ENCODE assay signal across 16 cellular contexts in genomic region chr2:230184727-230185578, GRCh38. TPM values are rescaled to one million over a fixed set of nuclear protein-coding genes. Genes with fewer than 3 reads are reported as not detected.
DNase-seq lines count a peak whose midpoint lies in the region; ATAC-seq and TF ChIP-seq lines count a peak whose summit lies in the region.
"Had no signal": no experiment of that assay in that cellular context is flagged by ENCODE, and none has a peak within 500 bp of the region (broad histone marks: within the 10 kb centered on the region; RNA-seq: fewer than 3 reads in every experiment).

No MANE protein-coding gene starts in this region.

- no peak for TF ChIP-seq CTCF in foreskin keratinocyte (conservative IDR thresholded peaks at IDR 0.05)

- no peaks in the 10 kb centered on the region for H3K27me3 Mint-ChIP-seq in effector memory CD8-positive, alpha-beta T cell

- H3K9me3 Mint-ChIP-seq in effector memory CD8-positive, alpha-beta T cell, result peaks cover 0 to 2% of the 10 kb centered on the region in 2 donors

- ATAC-seq in effector memory CD8-positive, alpha-beta T cell (replicated peaks), result no peak
- ATAC-seq in HG03565 (IDR thresholded peaks at IDR 0.05; ENCODE audit: unreplicated experiment) (no peak), foreskin keratinocyte (no peak)

- H3K27ac ChIP-seq in foreskin keratinocyte, result no peak overlapping the region
- H3K27ac ChIP-seq: RWPE1, spleen had no signal

- H3K36me3 Mint-ChIP-seq in effector memory CD8-positive, alpha-beta T cell (ENCODE audit: insufficient read depth), result peaks cover 38% of the 10 kb centered on the region

- no peaks in the 10 kb centered on the region for H3K27me3 ChIP-seq in foreskin keratinocyte
- H3K27me3 ChIP-seq: dorsolateral prefrontal cortex, spleen had no signal

- DNase-seq in DMS53 treated with DMSO at 0.1 percent for 48 hours (lab: John Stamatoyannopoulos, UW; ENCODE audit: unreplicated experiment) (peak; percentile 27), NCI-H345 (lab: John Stamatoyannopoulos, UW) (peak; percentile 69), renal cortical epithelial cell (ENCODE audit: low read depth) (peak; percentile 28), foreskin keratinocyte (no peak), cerebellar cortex (ENCODE audit: low spot score) (no peak), SW 1271 (lab: John Stamatoyannopoulos, UW) (no peak)
- DNase-seq in effector memory CD8-positive, alpha-beta T cell, result no peak
- DNase-seq: dorsolateral prefrontal cortex, GOT3, Kasumi-1, kidney, NCI-H446, spleen had no signal

- peaks cover 0 to 22% of the 10 kb centered on the region in 2 donors for H3K4me1 Mint-ChIP-seq in effector memory CD8-positive, alpha-beta T cell (ENCODE audit: low read depth in 2 of 2)
- H3K4me1 Mint-ChIP-seq: nephron had no signal

- no peak overlapping the region for H3K4me3 Mint-ChIP-seq in effector memory CD8-positive, alpha-beta T cell
- H3K4me3 Mint-ChIP-seq: nephron had no signal

- no peaks in the 10 kb centered on the region for H3K4me1 ChIP-seq in foreskin keratinocyte
- H3K4me1 ChIP-seq: spleen had no signal

- H3K27ac Mint-ChIP-seq in effector memory CD8-positive, alpha-beta T cell, result peak overlapping the region; percentile 47 to 49
- H3K27ac Mint-ChIP-seq: nephron had no signal

RNA-seq across cellular contexts. Expression of gene SP110, which starts 34.8 kb away (rescaled TPM):
- total RNA-seq in renal cortical epithelial cell (3.6 and 19.4 TPM in 2 replicates), foreskin keratinocyte (29.9 and 32.1 TPM in 2 replicates)
- polyA plus RNA-seq in foreskin keratinocyte, result 17.7 and 18.0 TPM in 2 replicates

RNA-seq across cellular contexts. Expression of gene SP140, which starts 40.6 kb away (rescaled TPM):
- total RNA-seq in renal cortical epithelial cell, result 4.3 and 5.3 TPM in 2 replicates
- total RNA-seq in foreskin keratinocyte, result 0.18 and 1.1 TPM in 2 replicates
- polyA plus RNA-seq in foreskin keratinocyte, result 0.19 and 0.37 TPM in 2 replicates

Comparison
In these comparisons a context has a peak if more than half of its experiments do, and no peak if none do; other contexts are left out.
1. DNase-seq: peak in DMS53 treated with DMSO at 0.1 percent for 48 hours (single experiment), NCI-H345 (single experiment) and renal cortical epithelial cell (single experiment); none in effector memory CD8-positive, alpha-beta T cell (0 of 3), foreskin keratinocyte (0 of 2), cerebellar cortex (single experiment) and SW 1271 (0 of 2).